In genomic region chr11:72702096-72702495, GRCh38 we compare ENCODE assay signal across 27 cellular contexts. TPM values are rescaled to one million over a fixed set of nuclear protein-coding genes. Genes with fewer than 3 reads are reported as not detected.
A peak's percentile ranks its signal among the peaks of the same experiment; 100 is the strongest.
DNase-seq lines count a peak whose midpoint lies in the region; ATAC-seq, FAIRE-seq and TF ChIP-seq lines count a peak whose summit lies in the region.
"Had no signal": no experiment of that assay in that cellular context is flagged by ENCODE, and none has a peak within 500 bp of the region (broad histone marks: within the 10 kb centered on the region; RNA-seq: fewer than 3 reads in every experiment).

No MANE protein-coding gene starts in this region.

- H2AFZ ChIP-seq in H1 (ENCODE audit: low read length), result no peak overlapping the region
- H2AFZ ChIP-seq: GM23248 had no signal

- H2BK15ac ChIP-seq in H1 (ENCODE audit: low read length), result no peak overlapping the region

- H3K4me2 ChIP-seq in H1 (ENCODE audit: insufficient read depth in 1 of 2, low read depth in 2 of 2, low read length in 2 of 2), result no peak overlapping the region
- H3K4me2 ChIP-seq: BLaER1 treated with 17β-estradiol and CSF1 and Interleukin-3, amounts not matched to agents 10 nM and 100 nM had no signal

- H3K56ac ChIP-seq in H1 (replicated peaks; ENCODE audit: insufficient read length, low read depth, low read length), result no peak overlapping the region

- no peaks in the 10 kb centered on the region; the same call in 1 of the 2 replicates for H3K79me1 ChIP-seq in H1 (ENCODE audit: low read depth, low read length)

- DNase-seq in GM03348 (ENCODE audit: low spot score), result peak; percentile 36
- no peak for DNase-seq in H1 (ENCODE audit: low read depth in 1 of 2, low spot score in 2 of 2)
- DNase-seq in left lung, result no peak
- DNase-seq in brain microvascular endothelial cell, result no peak
- DNase-seq in BE2C, result no peak
- DNase-seq: activated CD4-positive, alpha-beta T cell treated with anti-CD3 and anti-CD28 coated beads, Interleukin-2, amount 10 ng/mL, durations not matched to agents 7 days and 5 days; activated gamma-delta T cell treated with Interleukin-2 at 50 U/mL for 16 hours; activated T-cell treated with anti-CD3 and anti-CD28 coated beads, Interleukin-2, amount 50 U/mL, for 4 hours; Caco-2; DND-41; GM23248; kidney glomerular epithelial cell; mammary epithelial cell; NCI-H1694; NCI-H2171; NCI-H524; NK-92 treated with Interleukin-12 subunit alpha and Interleukin-12 subunit beta, amount 100 ng/mL, for 24 hours; SJCRH30; T1000; trophoblast cell; WERI-Rb-1 had no signal

- H4K5ac ChIP-seq in H1 (ENCODE audit: insufficient read length, low read depth, low read length), result no peak overlapping the region

- FAIRE-seq in H1 (lab: Jason Lieb, UNC), result no peak
- FAIRE-seq: GM12878 had no signal

- POLR2A ChIA-PET in H1 (lab: Charles Lee; ENCODE audit: partially characterized antibody), result no interaction called here

- no peak overlapping the region for H2BK20ac ChIP-seq in H1 (ENCODE audit: low read length)

- peaks cover 2% of the 10 kb centered on the region; the same call in 1 of the 2 replicates for H3K23me2 ChIP-seq in H1 (ENCODE audit: low read depth, low read length)

- no peak for TF ChIP-seq RAD21 in H1 (IDR thresholded peaks at IDR 0.05 in 1 of 2, conservative IDR thresholded peaks at IDR 0.05 in 1 of 2; ENCODE audit: low read depth in 2 of 2, low read length in 2 of 2)

- H3K4ac ChIP-seq in H1 (replicated peaks; ENCODE audit: insufficient read length, low read depth, low read length), result no peak overlapping the region

- no peak overlapping the region for H4K91ac ChIP-seq in H1 (replicated peaks; ENCODE audit: insufficient read length, low read length)

- H2BK120ac ChIP-seq in H1 (replicated peaks; ENCODE audit: low read depth, low read length), result no peak overlapping the region

- in situ Hi-C loops in brain microvascular endothelial cell (cut with HindIII; ENCODE audit: low pct_ligation_motif_present, low sequenced_read_pairs), result no loop called here

- H3K4me1 ChIP-seq in H1 (replicated peaks in 1 of 4; ENCODE audit: control insufficient read depth in 3 of 4, insufficient read depth in 4 of 4, low read length in 3 of 4) (peaks cover 11 to 40% (median 34%) of the 10 kb centered on the region in 4 experiments), left lung (peaks cover 0 to 8% of the 10 kb centered on the region in 2 donors), BE2C (peaks cover 6% of the 10 kb centered on the region)
- H3K4me1 ChIP-seq: Caco-2, prostate gland had no signal

- H3K14ac ChIP-seq in H1 (ENCODE audit: insufficient read length), result no peak overlapping the region

- TF ChIP-seq POLR2A in H1 (IDR thresholded peaks at IDR 0.05; ENCODE audit: control extremely low read depth in 1 of 2, low read depth in 2 of 2, low read length in 2 of 2), result no peak

- no peak overlapping the region for H3K9ac ChIP-seq in H1 (replicated peaks in 1 of 4; ENCODE audit: extremely low read depth in 1 of 4, low read depth in 3 of 4, low read length in 3 of 4)
- H3K9ac ChIP-seq: BLaER1 treated with 17β-estradiol and CSF1 and Interleukin-3, amounts not matched to agents 10 nM and 100 nM had no signal

- TF ChIP-seq EP300 in H1 (IDR thresholded peaks at IDR 0.05; ENCODE audit: borderline replicate concordance in 1 of 2, low read depth in 2 of 2, low read length in 2 of 2), result no peak

- ATAC-seq in left lung (peak; percentile 34), GM18511 (IDR thresholded peaks at IDR 0.05; ENCODE audit: unreplicated experiment) (no peak), HG02884 (IDR thresholded peaks at IDR 0.05; ENCODE audit: unreplicated experiment) (no peak)
- ATAC-seq: activated T-cell treated with anti-CD3 and anti-CD28 coated beads, Interleukin-2, amount 50 U/mL, for 4 hours; GM12878 had no signal

- no peak overlapping the region for H2BK12ac ChIP-seq in H1 (ENCODE audit: low read depth, low read length)

- TF ChIP-seq CTCF in H1 (IDR thresholded peaks at IDR 0.05; ENCODE audit: control extremely low read depth in 1 of 3, insufficient read depth in 1 of 3, low read depth in 1 of 3, low read length in 3 of 3), result no peak
- no peak for TF ChIP-seq CTCF in left lung (IDR thresholded peaks at IDR 0.05)
- no peak for TF ChIP-seq CTCF in brain microvascular endothelial cell (IDR thresholded peaks at IDR 0.05; ENCODE audit: low read depth, low read length, missing control alignments)
- TF ChIP-seq CTCF in BE2C (IDR thresholded peaks at IDR 0.05; ENCODE audit: low read depth, low read length), result no peak

- H3K4me3 ChIP-seq in H1 (ENCODE audit: extremely low read depth in 1 of 4, insufficient read depth in 2 of 4, low read depth in 3 of 4, low read length in 4 of 4) (no peak overlapping the region), left lung (peak overlapping the region in 1 of 2 donors; percentile 3), skin epidermis (peak overlapping the region in 2 of 7 experiments; percentile 6 to 40), brain microvascular endothelial cell (ENCODE audit: low read depth, low read length) (no peak overlapping the region), BE2C (ENCODE audit: low read depth, low read length) (no peak overlapping the region)
- H3K4me3 ChIP-seq: BLaER1 treated with 17β-estradiol and CSF1 and Interleukin-3, amounts not matched to agents 10 nM and 100 nM; GM12878; prostate gland; SJCRH30 had no signal

- intact Hi-C loops in left lung (cut with DNase I), result no loop called here

- H3K27me3 ChIP-seq in H1 (replicated peaks in 1 of 4; ENCODE audit: control insufficient read depth in 3 of 4, extremely low read depth in 1 of 4, insufficient read depth in 3 of 4, low read length in 3 of 4) (no peaks in the 10 kb centered on the region), left lung (no peaks in the 10 kb centered on the region), brain microvascular endothelial cell (replicated peaks) (no peaks in the 10 kb centered on the region), BE2C (no peaks in the 10 kb centered on the region)
- H3K27me3 ChIP-seq: BLaER1 treated with 17β-estradiol and CSF1 and Interleukin-3, amounts not matched to agents 10 nM and 100 nM; SJCRH30 had no signal

- H3K79me2 ChIP-seq in H1 (ENCODE audit: control insufficient read depth in 1 of 2, insufficient read depth in 2 of 2, low read length in 2 of 2), result no peaks in the 10 kb centered on the region

- 94% methylated on average over 6 of the region's 7 CpGs; no CpG with 5 or more reads in 1 of the 2 experiments for WGBS in H1 (ENCODE audit: extremely low coverage in 1 of 2, insufficient coverage in 1 of 2, insufficient read length in 1 of 2, insufficient replicate concordance in 2 of 2, low coverage in 1 of 2, low lambda C conversion rate in 2 of 2, missing lambda C conversion rate in 1 of 2), 2 experiments

- no peak overlapping the region for H3K23ac ChIP-seq in H1 (ENCODE audit: insufficient read length)

- H2BK5ac ChIP-seq in H1 (ENCODE audit: low read depth, low read length), result no peak overlapping the region

- peak overlapping the region; percentile 79; the same call in 1 of the 2 replicates for H4K8ac ChIP-seq in H1 (ENCODE audit: extremely low read depth, insufficient read depth, low read length)

- H3K9me3 ChIP-seq in H1 (ENCODE audit: insufficient read depth in 2 of 2, low read depth in 1 of 2, low read length in 1 of 2) (no peaks in the 10 kb centered on the region), left lung (no peaks in the 10 kb centered on the region), BE2C (no peaks in the 10 kb centered on the region)
- H3K9me3 ChIP-seq: BLaER1 treated with 17β-estradiol and CSF1 and Interleukin-3, amounts not matched to agents 10 nM and 100 nM; Caco-2; prostate gland; SJCRH30 had no signal

- H3K27ac ChIP-seq in H1 (ENCODE audit: low read depth, low read length) (no peak overlapping the region), left lung (no peak overlapping the region), skin epidermis (peak overlapping the region in 12 of 21 experiments; percentile 1 to 70 (median 44)), brain microvascular endothelial cell (no peak overlapping the region)
- H3K27ac ChIP-seq: BLaER1 treated with 17β-estradiol and CSF1 and Interleukin-3, amounts not matched to agents 10 nM and 100 nM; SJCRH30 had no signal

- no peak overlapping the region for H2AK5ac ChIP-seq in H1 (ENCODE audit: low read depth, low read length)

- H3K36me3 ChIP-seq in H1 (ENCODE audit: control insufficient read depth in 2 of 4, insufficient read depth in 4 of 4, low read length in 3 of 4) (peaks cover 0 to 6% (median 0%) of the 10 kb centered on the region in 4 experiments; a peak in 1 of 8 replicates), left lung (peaks cover 0 to 100% of the 10 kb centered on the region in 2 donors), brain microvascular endothelial cell (replicated peaks) (peaks cover 59% of the 10 kb centered on the region), BE2C (no peaks in the 10 kb centered on the region; the same call in 1 of the 2 replicates)
- H3K36me3 ChIP-seq: SJCRH30 had no signal

- peaks cover under 1 to 11% of the 10 kb centered on the region in 2 experiments for H4K20me1 ChIP-seq in H1 (replicated peaks in 1 of 2; ENCODE audit: control insufficient read depth in 1 of 2, insufficient read depth in 2 of 2, low read length in 2 of 2)

- CTCF ChIA-PET in H1 (lab: Charles Lee; ENCODE audit: partially characterized antibody), result interaction anchor here (1.2 to 8.3 kb wide), 4 partner anchors 10 to 211 kb away, joined by 3 to 79 read pairs (median 4); no protein-coding TSS in a partner anchor

- no peak overlapping the region for H3K18ac ChIP-seq in H1 (ENCODE audit: extremely low read depth, low read length)

RNA-seq across cellular contexts. Expression of gene PDE2A, which starts 27.9 kb away (rescaled TPM):
- total RNA-seq in H1 (2021; fragmentation: NEBNext Ultra II Directional; extraction: Animal tissue kit (Norgen Biotek cat#: 25700)), result 3.4 and 5.0 TPM in 2 replicates
- 7.1 and 10.0 TPM in 2 replicates for polyA plus RNA-seq in H1 (2011; rRNA removed)
- 5.7 TPM for polyA plus RNA-seq in H1 (2011; cell fraction: cytosol; rRNA removed)
- polyA plus RNA-seq in H1 (2011; cell fraction: nucleus; rRNA removed), result 14.6 TPM
- 1.8 to 6.8 TPM (median 3.9 TPM) in 4 replicates for polyA plus RNA-seq in H1 (2012, experiment 1 of 2)
- 2.9 TPM for polyA plus RNA-seq in H1 (2012, experiment 2 of 2)
- 4.1 TPM for polyA plus RNA-seq in H1 (2013, experiment 1 of 2)
- polyA plus RNA-seq in H1 (2013, experiment 2 of 2), result 4.8 TPM
- 5.9 and 10.1 TPM in 2 replicates for polyA minus RNA-seq in H1 (2011; rRNA and poly(A)+ RNA removed)
- polyA minus RNA-seq in H1 (2011; cell fraction: cytosol; rRNA and poly(A)+ RNA removed), result 2.1 TPM
- polyA minus RNA-seq in H1 (2011; cell fraction: nucleus; rRNA and poly(A)+ RNA removed), result 6.0 TPM
- 10 to 100 TPM in 1 of 2 donors, 1 to 10 TPM in 1; 9.7 to 13.8 TPM for total RNA-seq in left lung
- polyA plus RNA-seq in BE2C (2012; ENCODE audit: insufficient read depth, insufficient read length, low read depth), result 298 TPM

RNA-seq across cellular contexts. Expression of gene ARAP1, which starts 50.1 kb away (rescaled TPM):
- 59.5 and 61.6 TPM in 2 replicates for total RNA-seq in H1 (2021; fragmentation: NEBNext Ultra II Directional; extraction: Animal tissue kit (Norgen Biotek cat#: 25700))
- polyA plus RNA-seq in H1 (2011; rRNA removed), result 25.7 and 39.9 TPM in 2 replicates
- polyA plus RNA-seq in H1 (2011; cell fraction: cytosol; rRNA removed), result 34.5 TPM
- polyA plus RNA-seq in H1 (2011; cell fraction: nucleus; rRNA removed), result 123 TPM
- polyA plus RNA-seq in H1 (2012, experiment 1 of 2), result 39.5 to 54.2 TPM (median 51.4 TPM) in 4 replicates
- 53.3 TPM for polyA plus RNA-seq in H1 (2012, experiment 2 of 2)
- polyA plus RNA-seq in H1 (2013, experiment 1 of 2), result 28.7 TPM
- polyA plus RNA-seq in H1 (2013, experiment 2 of 2), result 25.5 TPM
- polyA minus RNA-seq in H1 (2011; rRNA and poly(A)+ RNA removed), result 39.5 and 45.8 TPM in 2 replicates
- polyA minus RNA-seq in H1 (2011; cell fraction: cytosol; rRNA and poly(A)+ RNA removed), result 52.5 TPM
- 66.4 TPM for polyA minus RNA-seq in H1 (2011; cell fraction: nucleus; rRNA and poly(A)+ RNA removed)
- total RNA-seq in left lung, result 100 to 1,000 TPM; 172 to 222 TPM
- 43.3 TPM for polyA plus RNA-seq in BE2C (2012; ENCODE audit: insufficient read depth, insufficient read length, low read depth)

Comparison
In these comparisons a context has a peak if more than half of its experiments do, and no peak if none do; other contexts are left out.
1. H3K27ac ChIP-seq: peak in skin epidermis (12 of 21); none in H1 (single experiment), left lung (0 of 2) and brain microvascular endothelial cell (single experiment).